1 cellular context compared by ENCODE assay signal in the genomic region with DNA sequence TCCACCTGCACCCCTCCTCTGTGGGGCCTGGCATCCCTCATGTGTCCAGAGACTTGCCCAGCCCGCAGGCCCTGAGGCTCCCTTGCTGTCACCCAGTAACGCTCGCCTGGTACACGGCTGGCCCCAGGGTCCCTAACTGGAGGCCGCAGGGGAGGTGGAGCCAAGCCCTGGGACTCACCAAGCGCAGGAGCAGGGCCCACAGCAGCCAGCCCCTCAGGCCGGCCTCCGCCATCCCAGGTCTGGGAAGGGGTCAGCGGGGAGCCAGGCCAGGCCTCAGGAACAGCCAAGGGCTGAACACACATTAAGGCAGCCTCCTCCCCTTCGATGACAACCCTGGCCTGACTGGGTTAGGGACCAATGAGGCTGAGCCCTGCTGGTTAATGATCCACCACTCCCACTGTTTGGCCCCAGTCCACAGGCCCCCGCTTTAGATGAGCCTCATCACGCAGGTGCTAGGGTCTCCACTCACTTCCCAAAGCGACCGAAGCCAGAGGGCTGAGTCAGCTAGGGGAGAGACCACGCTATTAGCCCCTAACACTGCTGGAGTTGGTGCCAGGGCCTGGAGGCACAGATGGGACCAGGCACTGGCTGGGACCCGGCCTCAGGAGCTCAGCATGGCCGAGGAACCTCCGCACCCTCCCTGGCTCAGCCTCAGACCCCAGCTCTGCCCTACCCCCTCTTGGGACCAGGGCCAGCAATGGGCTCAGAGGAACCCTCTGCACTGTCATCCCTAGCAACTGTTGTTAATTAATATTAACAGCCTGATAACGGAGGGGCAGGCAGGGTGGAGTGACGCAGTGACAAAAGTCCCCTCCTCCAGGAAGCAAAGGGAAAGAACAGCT.
A peak's percentile ranks its signal among the peaks of the same experiment; 100 is the strongest.
TF ChIP-seq lines count a peak whose summit lies in the region.

A gene with protein sequence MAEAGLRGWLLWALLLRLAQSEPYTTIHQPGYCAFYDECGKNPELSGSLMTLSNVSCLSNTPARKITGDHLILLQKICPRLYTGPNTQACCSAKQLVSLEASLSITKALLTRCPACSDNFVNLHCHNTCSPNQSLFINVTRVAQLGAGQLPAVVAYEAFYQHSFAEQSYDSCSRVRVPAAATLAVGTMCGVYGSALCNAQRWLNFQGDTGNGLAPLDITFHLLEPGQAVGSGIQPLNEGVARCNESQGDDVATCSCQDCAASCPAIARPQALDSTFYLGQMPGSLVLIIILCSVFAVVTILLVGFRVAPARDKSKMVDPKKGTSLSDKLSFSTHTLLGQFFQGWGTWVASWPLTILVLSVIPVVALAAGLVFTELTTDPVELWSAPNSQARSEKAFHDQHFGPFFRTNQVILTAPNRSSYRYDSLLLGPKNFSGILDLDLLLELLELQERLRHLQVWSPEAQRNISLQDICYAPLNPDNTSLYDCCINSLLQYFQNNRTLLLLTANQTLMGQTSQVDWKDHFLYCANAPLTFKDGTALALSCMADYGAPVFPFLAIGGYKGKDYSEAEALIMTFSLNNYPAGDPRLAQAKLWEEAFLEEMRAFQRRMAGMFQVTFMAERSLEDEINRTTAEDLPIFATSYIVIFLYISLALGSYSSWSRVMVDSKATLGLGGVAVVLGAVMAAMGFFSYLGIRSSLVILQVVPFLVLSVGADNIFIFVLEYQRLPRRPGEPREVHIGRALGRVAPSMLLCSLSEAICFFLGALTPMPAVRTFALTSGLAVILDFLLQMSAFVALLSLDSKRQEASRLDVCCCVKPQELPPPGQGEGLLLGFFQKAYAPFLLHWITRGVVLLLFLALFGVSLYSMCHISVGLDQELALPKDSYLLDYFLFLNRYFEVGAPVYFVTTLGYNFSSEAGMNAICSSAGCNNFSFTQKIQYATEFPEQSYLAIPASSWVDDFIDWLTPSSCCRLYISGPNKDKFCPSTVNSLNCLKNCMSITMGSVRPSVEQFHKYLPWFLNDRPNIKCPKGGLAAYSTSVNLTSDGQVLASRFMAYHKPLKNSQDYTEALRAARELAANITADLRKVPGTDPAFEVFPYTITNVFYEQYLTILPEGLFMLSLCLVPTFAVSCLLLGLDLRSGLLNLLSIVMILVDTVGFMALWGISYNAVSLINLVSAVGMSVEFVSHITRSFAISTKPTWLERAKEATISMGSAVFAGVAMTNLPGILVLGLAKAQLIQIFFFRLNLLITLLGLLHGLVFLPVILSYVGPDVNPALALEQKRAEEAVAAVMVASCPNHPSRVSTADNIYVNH (N-terminal part only) (minus strand): TSS at position 303 of the 842 bp plus-strand sequence. CDS start 71 bp downstream, at position 232.

TF ChIP-seq in HepG2, 621 proteins besides CTCF, POLR2A, EP300 and RAD21 (continued from another document and continues in another):
- TF ChIP-seq, protein P1, sequence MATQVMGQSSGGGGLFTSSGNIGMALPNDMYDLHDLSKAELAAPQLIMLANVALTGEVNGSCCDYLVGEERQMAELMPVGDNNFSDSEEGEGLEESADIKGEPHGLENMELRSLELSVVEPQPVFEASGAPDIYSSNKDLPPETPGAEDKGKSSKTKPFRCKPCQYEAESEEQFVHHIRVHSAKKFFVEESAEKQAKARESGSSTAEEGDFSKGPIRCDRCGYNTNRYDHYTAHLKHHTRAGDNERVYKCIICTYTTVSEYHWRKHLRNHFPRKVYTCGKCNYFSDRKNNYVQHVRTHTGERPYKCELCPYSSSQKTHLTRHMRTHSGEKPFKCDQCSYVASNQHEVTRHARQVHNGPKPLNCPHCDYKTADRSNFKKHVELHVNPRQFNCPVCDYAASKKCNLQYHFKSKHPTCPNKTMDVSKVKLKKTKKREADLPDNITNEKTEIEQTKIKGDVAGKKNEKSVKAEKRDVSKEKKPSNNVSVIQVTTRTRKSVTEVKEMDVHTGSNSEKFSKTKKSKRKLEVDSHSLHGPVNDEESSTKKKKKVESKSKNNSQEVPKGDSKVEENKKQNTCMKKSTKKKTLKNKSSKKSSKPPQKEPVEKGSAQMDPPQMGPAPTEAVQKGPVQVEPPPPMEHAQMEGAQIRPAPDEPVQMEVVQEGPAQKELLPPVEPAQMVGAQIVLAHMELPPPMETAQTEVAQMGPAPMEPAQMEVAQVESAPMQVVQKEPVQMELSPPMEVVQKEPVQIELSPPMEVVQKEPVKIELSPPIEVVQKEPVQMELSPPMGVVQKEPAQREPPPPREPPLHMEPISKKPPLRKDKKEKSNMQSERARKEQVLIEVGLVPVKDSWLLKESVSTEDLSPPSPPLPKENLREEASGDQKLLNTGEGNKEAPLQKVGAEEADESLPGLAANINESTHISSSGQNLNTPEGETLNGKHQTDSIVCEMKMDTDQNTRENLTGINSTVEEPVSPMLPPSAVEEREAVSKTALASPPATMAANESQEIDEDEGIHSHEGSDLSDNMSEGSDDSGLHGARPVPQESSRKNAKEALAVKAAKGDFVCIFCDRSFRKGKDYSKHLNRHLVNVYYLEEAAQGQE (IDR thresholded peaks at IDR 0.05; ENCODE audit: borderline replicate concordance in 1 of 2, low read depth in 1 of 2, low read length in 2 of 2) = peak in 1 of 2 experiments; percentile 64; a peak in 2 of 4 replicates
- peak; percentile 82 for TF ChIP-seq HDAC2 (CRISPR knock-in tag; IDR thresholded peaks at IDR 0.05)
- TF ChIP-seq, protein P2, sequence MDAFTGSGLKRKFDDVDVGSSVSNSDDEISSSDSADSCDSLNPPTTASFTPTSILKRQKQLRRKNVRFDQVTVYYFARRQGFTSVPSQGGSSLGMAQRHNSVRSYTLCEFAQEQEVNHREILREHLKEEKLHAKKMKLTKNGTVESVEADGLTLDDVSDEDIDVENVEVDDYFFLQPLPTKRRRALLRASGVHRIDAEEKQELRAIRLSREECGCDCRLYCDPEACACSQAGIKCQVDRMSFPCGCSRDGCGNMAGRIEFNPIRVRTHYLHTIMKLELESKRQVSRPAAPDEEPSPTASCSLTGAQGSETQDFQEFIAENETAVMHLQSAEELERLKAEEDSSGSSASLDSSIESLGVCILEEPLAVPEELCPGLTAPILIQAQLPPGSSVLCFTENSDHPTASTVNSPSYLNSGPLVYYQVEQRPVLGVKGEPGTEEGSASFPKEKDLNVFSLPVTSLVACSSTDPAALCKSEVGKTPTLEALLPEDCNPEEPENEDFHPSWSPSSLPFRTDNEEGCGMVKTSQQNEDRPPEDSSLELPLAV (CRISPR knock-in tag; conservative IDR thresholded peaks at IDR 0.05; ENCODE audit: low read depth) = no peak
- no peak for TF ChIP-seq FIP1L1 (IDR thresholded peaks at IDR 0.05; ENCODE audit: borderline replicate concordance, insufficient read depth, low read depth, low read length)
- TF ChIP-seq RORA (CRISPR knock-in tag; IDR thresholded peaks at IDR 0.05) = no peak
- peak; percentile 61; the same call in 1 of the 2 replicates for TF ChIP-seq ZBTB7B (CRISPR knock-in tag; IDR thresholded peaks at IDR 0.05)
- no peak for TF ChIP-seq KAT2B (IDR thresholded peaks at IDR 0.05; ENCODE audit: borderline replicate concordance, low read depth, low read length)
- peak; percentile 11 to 41; a peak in 2 of 4 replicates for TF ChIP-seq MAFK (conservative IDR thresholded peaks at IDR 0.05 in 1 of 2, IDR thresholded peaks at IDR 0.05 in 1 of 2; ENCODE audit: low read length in 2 of 2)
- peak; percentile 66 for TF ChIP-seq HDAC1 (CRISPR knock-in tag; IDR thresholded peaks at IDR 0.05)
- TF ChIP-seq, protein P3, sequence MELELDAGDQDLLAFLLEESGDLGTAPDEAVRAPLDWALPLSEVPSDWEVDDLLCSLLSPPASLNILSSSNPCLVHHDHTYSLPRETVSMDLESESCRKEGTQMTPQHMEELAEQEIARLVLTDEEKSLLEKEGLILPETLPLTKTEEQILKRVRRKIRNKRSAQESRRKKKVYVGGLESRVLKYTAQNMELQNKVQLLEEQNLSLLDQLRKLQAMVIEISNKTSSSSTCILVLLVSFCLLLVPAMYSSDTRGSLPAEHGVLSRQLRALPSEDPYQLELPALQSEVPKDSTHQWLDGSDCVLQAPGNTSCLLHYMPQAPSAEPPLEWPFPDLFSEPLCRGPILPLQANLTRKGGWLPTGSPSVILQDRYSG (CRISPR knock-in tag; IDR thresholded peaks at IDR 0.05) = no peak
- TF ChIP-seq, protein P4, sequence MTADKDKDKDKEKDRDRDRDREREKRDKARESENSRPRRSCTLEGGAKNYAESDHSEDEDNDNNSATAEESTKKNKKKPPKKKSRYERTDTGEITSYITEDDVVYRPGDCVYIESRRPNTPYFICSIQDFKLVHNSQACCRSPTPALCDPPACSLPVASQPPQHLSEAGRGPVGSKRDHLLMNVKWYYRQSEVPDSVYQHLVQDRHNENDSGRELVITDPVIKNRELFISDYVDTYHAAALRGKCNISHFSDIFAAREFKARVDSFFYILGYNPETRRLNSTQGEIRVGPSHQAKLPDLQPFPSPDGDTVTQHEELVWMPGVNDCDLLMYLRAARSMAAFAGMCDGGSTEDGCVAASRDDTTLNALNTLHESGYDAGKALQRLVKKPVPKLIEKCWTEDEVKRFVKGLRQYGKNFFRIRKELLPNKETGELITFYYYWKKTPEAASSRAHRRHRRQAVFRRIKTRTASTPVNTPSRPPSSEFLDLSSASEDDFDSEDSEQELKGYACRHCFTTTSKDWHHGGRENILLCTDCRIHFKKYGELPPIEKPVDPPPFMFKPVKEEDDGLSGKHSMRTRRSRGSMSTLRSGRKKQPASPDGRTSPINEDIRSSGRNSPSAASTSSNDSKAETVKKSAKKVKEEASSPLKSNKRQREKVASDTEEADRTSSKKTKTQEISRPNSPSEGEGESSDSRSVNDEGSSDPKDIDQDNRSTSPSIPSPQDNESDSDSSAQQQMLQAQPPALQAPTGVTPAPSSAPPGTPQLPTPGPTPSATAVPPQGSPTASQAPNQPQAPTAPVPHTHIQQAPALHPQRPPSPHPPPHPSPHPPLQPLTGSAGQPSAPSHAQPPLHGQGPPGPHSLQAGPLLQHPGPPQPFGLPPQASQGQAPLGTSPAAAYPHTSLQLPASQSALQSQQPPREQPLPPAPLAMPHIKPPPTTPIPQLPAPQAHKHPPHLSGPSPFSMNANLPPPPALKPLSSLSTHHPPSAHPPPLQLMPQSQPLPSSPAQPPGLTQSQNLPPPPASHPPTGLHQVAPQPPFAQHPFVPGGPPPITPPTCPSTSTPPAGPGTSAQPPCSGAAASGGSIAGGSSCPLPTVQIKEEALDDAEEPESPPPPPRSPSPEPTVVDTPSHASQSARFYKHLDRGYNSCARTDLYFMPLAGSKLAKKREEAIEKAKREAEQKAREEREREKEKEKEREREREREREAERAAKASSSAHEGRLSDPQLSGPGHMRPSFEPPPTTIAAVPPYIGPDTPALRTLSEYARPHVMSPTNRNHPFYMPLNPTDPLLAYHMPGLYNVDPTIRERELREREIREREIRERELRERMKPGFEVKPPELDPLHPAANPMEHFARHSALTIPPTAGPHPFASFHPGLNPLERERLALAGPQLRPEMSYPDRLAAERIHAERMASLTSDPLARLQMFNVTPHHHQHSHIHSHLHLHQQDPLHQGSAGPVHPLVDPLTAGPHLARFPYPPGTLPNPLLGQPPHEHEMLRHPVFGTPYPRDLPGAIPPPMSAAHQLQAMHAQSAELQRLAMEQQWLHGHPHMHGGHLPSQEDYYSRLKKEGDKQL (CRISPR knock-in tag; IDR thresholded peaks at IDR 0.05; ENCODE audit: low read depth) = 0 out of 2 replicates have a peak, but pooled peaks have one; percentile 50
- peak; percentile 75; the same call in 1 of the 2 replicates for TF ChIP-seq IRF2 (CRISPR knock-in tag; IDR thresholded peaks at IDR 0.05)
- TF ChIP-seq, protein P5, sequence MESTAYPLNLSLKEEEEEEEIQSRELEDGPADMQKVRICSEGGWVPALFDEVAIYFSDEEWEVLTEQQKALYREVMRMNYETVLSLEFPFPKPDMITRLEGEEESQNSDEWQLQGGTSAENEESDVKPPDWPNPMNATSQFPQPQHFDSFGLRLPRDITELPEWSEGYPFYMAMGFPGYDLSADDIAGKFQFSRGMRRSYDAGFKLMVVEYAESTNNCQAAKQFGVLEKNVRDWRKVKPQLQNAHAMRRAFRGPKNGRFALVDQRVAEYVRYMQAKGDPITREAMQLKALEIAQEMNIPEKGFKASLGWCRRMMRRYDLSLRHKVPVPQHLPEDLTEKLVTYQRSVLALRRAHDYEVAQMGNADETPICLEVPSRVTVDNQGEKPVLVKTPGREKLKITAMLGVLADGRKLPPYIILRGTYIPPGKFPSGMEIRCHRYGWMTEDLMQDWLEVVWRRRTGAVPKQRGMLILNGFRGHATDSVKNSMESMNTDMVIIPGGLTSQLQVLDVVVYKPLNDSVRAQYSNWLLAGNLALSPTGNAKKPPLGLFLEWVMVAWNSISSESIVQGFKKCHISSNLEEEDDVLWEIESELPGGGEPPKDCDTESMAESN (CRISPR knock-in tag; conservative IDR thresholded peaks at IDR 0.05) = peak; percentile 76
- 0 out of 4 replicates have a peak, but pooled peaks of 1 of the 2 experiments have one; percentile 11 for TF ChIP-seq NR2F1 (CRISPR knock-in tag; IDR thresholded peaks at IDR 0.05)
- TF ChIP-seq CBX1 (IDR thresholded peaks at IDR 0.05; ENCODE audit: low read depth) = peak; percentile 72
- TF ChIP-seq ZNF550 (CRISPR knock-in tag; IDR thresholded peaks at IDR 0.05; ENCODE audit: borderline replicate concordance) = no peak
- TF ChIP-seq, protein P6, sequence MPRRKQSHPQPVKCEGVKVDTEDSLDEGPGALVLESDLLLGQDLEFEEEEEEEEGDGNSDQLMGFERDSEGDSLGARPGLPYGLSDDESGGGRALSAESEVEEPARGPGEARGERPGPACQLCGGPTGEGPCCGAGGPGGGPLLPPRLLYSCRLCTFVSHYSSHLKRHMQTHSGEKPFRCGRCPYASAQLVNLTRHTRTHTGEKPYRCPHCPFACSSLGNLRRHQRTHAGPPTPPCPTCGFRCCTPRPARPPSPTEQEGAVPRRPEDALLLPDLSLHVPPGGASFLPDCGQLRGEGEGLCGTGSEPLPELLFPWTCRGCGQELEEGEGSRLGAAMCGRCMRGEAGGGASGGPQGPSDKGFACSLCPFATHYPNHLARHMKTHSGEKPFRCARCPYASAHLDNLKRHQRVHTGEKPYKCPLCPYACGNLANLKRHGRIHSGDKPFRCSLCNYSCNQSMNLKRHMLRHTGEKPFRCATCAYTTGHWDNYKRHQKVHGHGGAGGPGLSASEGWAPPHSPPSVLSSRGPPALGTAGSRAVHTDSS (CRISPR knock-in tag; conservative IDR thresholded peaks at IDR 0.05) = no peak
- TF ChIP-seq ZSCAN31 (CRISPR knock-in tag; IDR thresholded peaks at IDR 0.05; ENCODE audit: low read depth) = peak; percentile 78; the same call in 1 of the 2 replicates
- TF ChIP-seq ZNF674 (CRISPR knock-in tag; IDR thresholded peaks at IDR 0.05; ENCODE audit: low read depth) = no peak
- TF ChIP-seq DNMT3B (CRISPR knock-in tag; conservative IDR thresholded peaks at IDR 0.05) = no peak; the same call in 1 of the 2 replicates
- TF ChIP-seq ZNF766 (CRISPR knock-in tag; IDR thresholded peaks at IDR 0.05; ENCODE audit: borderline replicate concordance) = peak; percentile 69; the same call in 1 of the 2 replicates
- TF ChIP-seq FOXM1 (CRISPR knock-in tag; IDR thresholded peaks at IDR 0.05) = no peak
- TF ChIP-seq, protein P7, sequence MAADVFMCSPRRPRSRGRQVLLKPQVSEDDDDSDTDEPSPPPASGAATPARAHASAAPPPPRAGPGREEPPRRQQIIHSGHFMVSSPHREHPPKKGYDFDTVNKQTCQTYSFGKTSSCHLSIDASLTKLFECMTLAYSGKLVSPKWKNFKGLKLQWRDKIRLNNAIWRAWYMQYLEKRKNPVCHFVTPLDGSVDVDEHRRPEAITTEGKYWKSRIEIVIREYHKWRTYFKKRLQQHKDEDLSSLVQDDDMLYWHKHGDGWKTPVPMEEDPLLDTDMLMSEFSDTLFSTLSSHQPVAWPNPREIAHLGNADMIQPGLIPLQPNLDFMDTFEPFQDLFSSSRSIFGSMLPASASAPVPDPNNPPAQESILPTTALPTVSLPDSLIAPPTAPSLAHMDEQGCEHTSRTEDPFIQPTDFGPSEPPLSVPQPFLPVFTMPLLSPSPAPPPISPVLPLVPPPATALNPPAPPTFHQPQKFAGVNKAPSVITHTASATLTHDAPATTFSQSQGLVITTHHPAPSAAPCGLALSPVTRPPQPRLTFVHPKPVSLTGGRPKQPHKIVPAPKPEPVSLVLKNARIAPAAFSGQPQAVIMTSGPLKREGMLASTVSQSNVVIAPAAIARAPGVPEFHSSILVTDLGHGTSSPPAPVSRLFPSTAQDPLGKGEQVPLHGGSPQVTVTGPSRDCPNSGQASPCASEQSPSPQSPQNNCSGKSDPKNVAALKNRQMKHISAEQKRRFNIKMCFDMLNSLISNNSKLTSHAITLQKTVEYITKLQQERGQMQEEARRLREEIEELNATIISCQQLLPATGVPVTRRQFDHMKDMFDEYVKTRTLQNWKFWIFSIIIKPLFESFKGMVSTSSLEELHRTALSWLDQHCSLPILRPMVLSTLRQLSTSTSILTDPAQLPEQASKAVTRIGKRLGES (CRISPR knock-in tag; IDR thresholded peaks at IDR 0.05; ENCODE audit: borderline replicate concordance) = no peak
